ENCODE assay signal across 8 cellular contexts in the genomic region with DNA sequence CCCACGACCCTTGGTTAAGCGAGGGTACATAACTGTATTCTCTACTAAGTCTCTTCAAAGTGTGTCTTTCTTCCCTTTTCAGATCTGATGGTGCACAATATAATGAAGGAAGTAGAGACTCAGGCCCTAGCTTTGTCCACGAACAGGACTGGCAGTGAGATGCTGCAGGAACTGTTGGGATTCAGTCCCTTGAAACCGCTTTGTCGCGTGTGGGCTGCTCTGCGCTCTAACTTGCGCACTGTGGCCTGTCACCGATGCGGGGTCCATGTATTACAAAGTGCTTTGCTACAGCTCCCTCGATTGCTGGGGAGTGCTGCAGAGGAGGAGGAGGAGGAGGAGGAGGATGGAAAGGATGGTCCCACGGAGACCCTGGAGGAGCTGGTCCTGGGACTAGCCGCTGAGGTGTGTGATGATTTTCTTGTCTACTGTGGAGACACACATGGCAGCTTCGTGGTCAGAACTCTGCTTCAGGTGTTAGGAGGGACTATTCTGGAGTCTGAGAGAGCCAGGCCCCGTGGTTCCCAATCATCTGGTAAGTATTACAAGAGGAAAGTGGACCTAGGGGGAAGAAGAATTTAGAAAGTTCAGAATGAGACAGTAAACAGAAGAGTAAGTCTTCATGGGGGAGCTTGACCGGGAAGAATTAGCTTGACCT. TPM values are rescaled to one million over a fixed set of nuclear protein-coding genes. Genes with fewer than 3 reads are reported as not detected.
DNase-seq lines count a peak whose midpoint lies in the region; ATAC-seq and TF ChIP-seq lines count a peak whose summit lies in the region.

No MANE protein-coding gene starts in this region.

- peak overlapping the region; percentile 65 for H3K9ac ChIP-seq in NT2/D1 (ENCODE audit: insufficient read length, low read depth)
- peak overlapping the region; percentile 64 for H3K9ac ChIP-seq in endodermal cell (ENCODE audit: extremely low read depth, low read length, poor library complexity, severe bottlenecking)

- H3K36me3 Mint-ChIP-seq in CD14-positive monocyte (peaks cover 56% of the 10 kb centered on the region in 2 donors), endodermal cell (ENCODE audit: low read depth) (peaks cover 54% of the 10 kb centered on the region), neural crest cell (ENCODE audit: low read depth) (peaks cover 2% of the 10 kb centered on the region)

- H3K4me1 ChIP-seq in NT2/D1 (ENCODE audit: insufficient read depth, insufficient read length) (peaks cover 6% of the 10 kb centered on the region), endodermal cell (ENCODE audit: control insufficient read depth, insufficient read depth, low read length) (no peaks in the 10 kb centered on the region)

- no peak for ATAC-seq in GM19035 (IDR thresholded peaks at IDR 0.05; ENCODE audit: unreplicated experiment)
- ATAC-seq in HG03378 (IDR thresholded peaks at IDR 0.05; ENCODE audit: unreplicated experiment): no peak
- ATAC-seq in GM21723 (IDR thresholded peaks at IDR 0.05; ENCODE audit: unreplicated experiment): no peak

- WGBS in endodermal cell (ENCODE audit: insufficient coverage in 1 of 2, insufficient read length in 1 of 2), 2 experiments: 37 to 39% methylated on average over 10 to 16 of the region's 16 CpGs

- DNase-seq in CD14-positive monocyte (ENCODE audit: low spot score) (no peak), NT2/D1 (ENCODE audit: low read depth, low spot score) (no peak), endodermal cell (no peak), neural crest cell (ENCODE audit: low read depth, low spot score) (no peak), HuH-7 (ENCODE audit: low spot score) (no peak)

- no peaks in the 10 kb centered on the region for H3K9me3 ChIP-seq in NT2/D1 (ENCODE audit: insufficient read depth, low read length)
- no peaks in the 10 kb centered on the region for H3K9me3 ChIP-seq in endodermal cell (ENCODE audit: control insufficient read depth, low read length)

- H3K36me3 ChIP-seq in NT2/D1 (ENCODE audit: insufficient read depth, insufficient read length, low read length) (peaks cover 59% of the 10 kb centered on the region), endodermal cell (ENCODE audit: control insufficient read depth, insufficient read depth, low read length) (peaks cover 53% of the 10 kb centered on the region)

- no peaks in the 10 kb centered on the region for H3K27me3 ChIP-seq in NT2/D1 (ENCODE audit: insufficient read depth, insufficient read length)
- no peaks in the 10 kb centered on the region for H3K27me3 ChIP-seq in endodermal cell (ENCODE audit: control insufficient read depth, insufficient read depth, low read length, poor library complexity, severe bottlenecking)

- intact Hi-C loops in CD14-positive monocyte (cut with micrococcal nuclease): loop anchor here in 1 of 2 donors (10.0 kb wide), 1 partner anchor 86 kb away; a partner anchor contains a TSS

- H3K27ac Mint-ChIP-seq in CD14-positive monocyte (peak overlapping the region; percentile 88 to 95 (median 93)), endodermal cell (peak overlapping the region; percentile 97), neural crest cell (ENCODE audit: unreplicated experiment) (peak overlapping the region; percentile 72)

- no peak for TF ChIP-seq CTCF in CD14-positive monocyte (IDR thresholded peaks at IDR 0.05)
- TF ChIP-seq CTCF in endodermal cell (conservative IDR thresholded peaks at IDR 0.05): no peak
- TF ChIP-seq CTCF in neural crest cell (conservative IDR thresholded peaks at IDR 0.05): no peak

- H3K9me3 Mint-ChIP-seq in CD14-positive monocyte: peaks cover 0 to 2% (median 0%) of the 10 kb centered on the region in 7 donors
- H3K9me3 Mint-ChIP-seq in endodermal cell: no peaks in the 10 kb centered on the region
- no peaks in the 10 kb centered on the region for H3K9me3 Mint-ChIP-seq in neural crest cell

- H3K27me3 Mint-ChIP-seq in CD14-positive monocyte (ENCODE audit: low read depth in 3 of 3) (peaks cover 0 to 1% (median 0%) of the 10 kb centered on the region in 3 donors), endodermal cell (ENCODE audit: insufficient read depth) (no peaks in the 10 kb centered on the region), neural crest cell (ENCODE audit: low read depth) (no peaks in the 10 kb centered on the region)

- H3K4me3 Mint-ChIP-seq in CD14-positive monocyte (peak overlapping the region; percentile 89), endodermal cell (peak overlapping the region; percentile 89), neural crest cell (peak overlapping the region; percentile 97)

- H3K27ac ChIP-seq in endodermal cell (ENCODE audit: low read depth, low read length): no peak overlapping the region

- H3K4me3 ChIP-seq in NT2/D1 (ENCODE audit: insufficient read length, low read depth): peak overlapping the region; percentile 53
- peak overlapping the region; percentile 92 for H3K4me3 ChIP-seq in endodermal cell (ENCODE audit: low read length)

- H3K4me1 Mint-ChIP-seq in CD14-positive monocyte (peaks cover 40% of the 10 kb centered on the region), endodermal cell (peaks cover 16% of the 10 kb centered on the region), neural crest cell (peaks cover 32% of the 10 kb centered on the region)

RNA-seq across cellular contexts. Expression of a gene that starts 0.8 kb away (rescaled TPM):
- 1 to 10 TPM; 1.2 to 1.3 TPM for polyA plus RNA-seq in CD14-positive monocyte
- total RNA-seq in endodermal cell (10 to 100 TPM; 31.1 to 32.0 TPM), neural crest cell (34.5 and 34.8 TPM in 2 replicates)
- polyA plus RNA-seq in endodermal cell (2013, experiment 1 of 2): 22.2 TPM
- 19.9 TPM for polyA plus RNA-seq in endodermal cell (2013, experiment 2 of 2)

RNA-seq across cellular contexts. Expression of a gene that starts 0.9 kb away (rescaled TPM):
- 10 to 100 TPM; 31.6 to 48.8 TPM for polyA plus RNA-seq in CD14-positive monocyte
- total RNA-seq in endodermal cell (10 to 100 TPM; 21.2 to 22.5 TPM), neural crest cell (17.2 and 19.1 TPM in 2 replicates)
- polyA plus RNA-seq in endodermal cell (2013, experiment 1 of 2): 21.2 TPM
- 19.5 TPM for polyA plus RNA-seq in endodermal cell (2013, experiment 2 of 2)

RNA-seq across cellular contexts. Expression of a gene that starts 7.3 kb away (rescaled TPM):
- polyA plus RNA-seq in CD14-positive monocyte: 10 to 100 TPM; 36.4 to 63.8 TPM
- total RNA-seq in endodermal cell (1 to 10 TPM in 1 of 2 donors, under 1 TPM in 1; 0.97 to 3.1 TPM), neural crest cell (not detected in 2 replicates)
- polyA plus RNA-seq in endodermal cell (2013, experiment 1 of 2): 0.43 TPM
- polyA plus RNA-seq in endodermal cell (2013, experiment 2 of 2): 0.50 TPM

RNA-seq across cellular contexts. Expression of a gene that starts 9.5 kb away (rescaled TPM):
- polyA plus RNA-seq in CD14-positive monocyte: 1 to 10 TPM; 2.7 to 2.9 TPM
- total RNA-seq in endodermal cell: 1 to 10 TPM; 7.4 to 9.5 TPM
- 5.6 TPM for polyA plus RNA-seq in endodermal cell (2013, experiment 1 of 2)
- 4.8 TPM for polyA plus RNA-seq in endodermal cell (2013, experiment 2 of 2)
- total RNA-seq in neural crest cell: 7.9 and 9.4 TPM in 2 replicates

RNA-seq across cellular contexts. Expression of a gene that starts 10.8 kb away (rescaled TPM):
- 10 to 100 TPM; 51.5 to 87.3 TPM for polyA plus RNA-seq in CD14-positive monocyte
- 1 to 10 TPM; 6.4 to 6.6 TPM for total RNA-seq in endodermal cell
- 5.4 TPM for polyA plus RNA-seq in endodermal cell (2013, experiment 1 of 2)
- 5.0 TPM for polyA plus RNA-seq in endodermal cell (2013, experiment 2 of 2)
- 4.7 and 5.3 TPM in 2 replicates for total RNA-seq in neural crest cell
